Comparison of ENCODE assay signal across 9 cellular contexts in the genomic region with DNA sequence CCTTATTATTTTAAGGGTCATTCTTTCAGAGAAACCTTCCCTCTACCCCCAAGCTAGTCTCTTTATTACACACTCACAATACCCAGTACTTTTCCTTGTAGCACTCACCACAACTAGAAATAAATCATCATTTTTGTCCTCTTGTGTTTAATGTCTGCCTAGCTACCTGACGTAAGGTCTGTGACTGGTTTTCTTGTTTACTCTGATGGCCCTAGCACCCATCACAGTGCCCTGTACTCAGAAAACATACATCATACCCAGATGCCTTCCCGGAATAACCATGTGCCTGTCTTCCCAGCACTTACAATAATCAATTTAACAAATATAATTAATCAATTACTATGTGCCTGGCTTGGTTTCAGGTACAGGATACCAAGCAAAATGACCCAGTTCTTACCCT. TPM values are rescaled to one million over a fixed set of nuclear protein-coding genes. Genes with fewer than 3 reads are reported as not detected.
DNase-seq lines count a peak whose midpoint lies in the region; ATAC-seq, FAIRE-seq and TF ChIP-seq lines count a peak whose summit lies in the region.
"Had no signal": no experiment of that assay in that cellular context is flagged by ENCODE, and none has a peak within 500 bp of the region (broad histone marks: within the 10 kb centered on the region; RNA-seq: fewer than 3 reads in every experiment).

No MANE protein-coding gene starts in this region.

- no peak for FAIRE-seq in RCC 7860 (lab: Jason Lieb, UNC)

- no peaks in the 10 kb centered on the region for H3K9me3 ChIP-seq in CD4-positive, alpha-beta memory T cell (ENCODE audit: control insufficient read depth in 1 of 2, low read length in 2 of 2)
- no peaks in the 10 kb centered on the region for H3K9me3 ChIP-seq in neural progenitor cell (ENCODE audit: low read depth)
- H3K9me3 ChIP-seq: MG63 had no signal

- no peaks in the 10 kb centered on the region for H3K27me3 ChIP-seq in CD4-positive, alpha-beta memory T cell (ENCODE audit: insufficient read depth, low read length)
- H3K27me3 ChIP-seq in neural progenitor cell: no peaks in the 10 kb centered on the region
- H3K27me3 ChIP-seq: MG63 had no signal

- peak overlapping the region in 5 of 8 donors; percentile 4 to 83 (median 73) for H3K4me3 Mint-ChIP-seq in CD4-positive, alpha-beta memory T cell
- peak overlapping the region; percentile 54 for H3K4me3 Mint-ChIP-seq in central memory CD8-positive, alpha-beta T cell
- no peak overlapping the region for H3K4me3 Mint-ChIP-seq in neural progenitor cell

- no peak overlapping the region for H3K4me3 ChIP-seq in CD4-positive, alpha-beta memory T cell (ENCODE audit: low read length in 2 of 2)
- no peak overlapping the region for H3K4me3 ChIP-seq in neural progenitor cell
- H3K4me3 ChIP-seq: MG63 had no signal

- CTCF ChIA-PET in CD4-positive, alpha-beta memory T cell (lab: Charles Lee; ENCODE audit: partially characterized antibody): interaction anchor here (0.8 to 1.5 kb wide), 4 partner anchors 18 to 109 kb away, joined by 3 to 4 read pairs (median 4); no protein-coding TSS in a partner anchor

- no peaks in the 10 kb centered on the region for H3K79me2 ChIP-seq in neural progenitor cell (ENCODE audit: low read depth)

- DNase-seq in CD4-positive, alpha-beta memory T cell: no peak
- DNase-seq in RCC 7860 (ENCODE audit: low spot score): peak; percentile 76
- no peak for DNase-seq in central memory CD8-positive, alpha-beta T cell (ENCODE audit: low spot score in 2 of 2)
- DNase-seq in neural progenitor cell (ENCODE audit: low spot score): no peak
- no peak for DNase-seq in HuH-7 (ENCODE audit: low spot score)
- no peak for DNase-seq in activated effector memory CD4-positive, alpha-beta T cell treated with Interleukin-2 at 50 U/mL for 16 hours

- H3K27me3 Mint-ChIP-seq in CD4-positive, alpha-beta memory T cell: no peaks in the 10 kb centered on the region
- no peaks in the 10 kb centered on the region for H3K27me3 Mint-ChIP-seq in central memory CD8-positive, alpha-beta T cell
- H3K27me3 Mint-ChIP-seq in neural progenitor cell (ENCODE audit: insufficient read depth, low read depth): peaks cover 10% of the 10 kb centered on the region

- peaks cover 34 to 63% (median 49%) of the 10 kb centered on the region in 4 donors for H3K4me1 Mint-ChIP-seq in CD4-positive, alpha-beta memory T cell
- peaks cover 41% of the 10 kb centered on the region for H3K4me1 Mint-ChIP-seq in central memory CD8-positive, alpha-beta T cell
- H3K4me1 Mint-ChIP-seq in neural progenitor cell: peaks cover 60% of the 10 kb centered on the region

- H2AFZ ChIP-seq in neural progenitor cell (replicated peaks): peak overlapping the region; percentile 74

- H3K27ac ChIP-seq in CD4-positive, alpha-beta memory T cell (ENCODE audit: low read depth, low read length): no peak overlapping the region
- no peak overlapping the region for H3K27ac ChIP-seq in neural progenitor cell

- peak overlapping the region; percentile 62 for H3K4me2 ChIP-seq in neural progenitor cell

- no peak for TF ChIP-seq CTCF in neural progenitor cell (IDR thresholded peaks at IDR 0.05)

- POLR2A ChIA-PET in CD4-positive, alpha-beta memory T cell (lab: Charles Lee; ENCODE audit: partially characterized antibody): interaction anchor here (1.0 to 1.9 kb wide), 7 partner anchors 18 to 39 kb away, joined by 3 to 23 read pairs (median 5); no protein-coding TSS in a partner anchor

- H3K9me3 Mint-ChIP-seq in CD4-positive, alpha-beta memory T cell: peaks cover 0 to 4% (median 0%) of the 10 kb centered on the region in 8 donors
- no peaks in the 10 kb centered on the region for H3K9me3 Mint-ChIP-seq in central memory CD8-positive, alpha-beta T cell
- H3K9me3 Mint-ChIP-seq in neural progenitor cell: peaks cover 4% of the 10 kb centered on the region

- no peak overlapping the region for H3K9ac ChIP-seq in neural progenitor cell

- H3F3A ChIP-seq in neural progenitor cell (ENCODE audit: low read depth): no peaks in the 10 kb centered on the region

- intact Hi-C loops in CD4-positive, alpha-beta memory T cell (cut with micrococcal nuclease): no loop called here

- peaks cover 40% of the 10 kb centered on the region for H3K4me1 ChIP-seq in CD4-positive, alpha-beta memory T cell (ENCODE audit: insufficient read depth, low read length)
- H3K4me1 ChIP-seq in neural progenitor cell: peaks cover 17% of the 10 kb centered on the region

- no peaks in the 10 kb centered on the region for H3K36me3 Mint-ChIP-seq in CD4-positive, alpha-beta memory T cell
- peaks cover 1% of the 10 kb centered on the region for H3K36me3 Mint-ChIP-seq in central memory CD8-positive, alpha-beta T cell (ENCODE audit: insufficient read depth)
- H3K36me3 Mint-ChIP-seq in neural progenitor cell: no peaks in the 10 kb centered on the region

- ATAC-seq in central memory CD8-positive, alpha-beta T cell (replicated peaks; ENCODE audit: extremely low read depth, poor library complexity, severe bottlenecking): no peak
- no peak for ATAC-seq in GM18907 (IDR thresholded peaks at IDR 0.05; ENCODE audit: unreplicated experiment)
- no peak for ATAC-seq in HG03196 (IDR thresholded peaks at IDR 0.05; ENCODE audit: unreplicated experiment)

- H4K20me1 ChIP-seq in neural progenitor cell (ENCODE audit: low read depth): no peaks in the 10 kb centered on the region

- H3K36me3 ChIP-seq in CD4-positive, alpha-beta memory T cell (ENCODE audit: insufficient read depth, low read length): no peaks in the 10 kb centered on the region
- no peaks in the 10 kb centered on the region for H3K36me3 ChIP-seq in neural progenitor cell
- H3K36me3 ChIP-seq: MG63 had no signal

- H3K27ac Mint-ChIP-seq in CD4-positive, alpha-beta memory T cell: peak overlapping the region in 3 of 7 donors; percentile 13 to 23 (median 20)
- H3K27ac Mint-ChIP-seq in central memory CD8-positive, alpha-beta T cell (ENCODE audit: low read depth): peak overlapping the region; percentile 73
- peak overlapping the region; percentile 38 for H3K27ac Mint-ChIP-seq in neural progenitor cell

RNA-seq across cellular contexts. Expression of a gene that starts 25.8 kb away (rescaled TPM):
- total RNA-seq in CD4-positive, alpha-beta memory T cell: 10 to 100 TPM; 11.3 to 11.4 TPM
- under 1 TPM; 0.77 to 0.83 TPM for polyA plus RNA-seq in CD4-positive, alpha-beta memory T cell
- 2.0 and 7.1 TPM in 2 replicates for total RNA-seq in neural progenitor cell (ENCODE audit: low replicate concordance)

RNA-seq across cellular contexts. Expression of a gene that starts 27.7 kb away (rescaled TPM):
- total RNA-seq in CD4-positive, alpha-beta memory T cell: 10 to 100 TPM; 75.3 to 78.5 TPM
- polyA plus RNA-seq in CD4-positive, alpha-beta memory T cell: 10 to 100 TPM; 74.6 to 82.1 TPM
- total RNA-seq in neural progenitor cell (ENCODE audit: low replicate concordance): 80.3 and 96.9 TPM in 2 replicates

RNA-seq across cellular contexts. Expression of a gene that starts 50.0 kb away (rescaled TPM):
- 100 to 1,000 TPM; 285 to 300 TPM for total RNA-seq in CD4-positive, alpha-beta memory T cell
- polyA plus RNA-seq in CD4-positive, alpha-beta memory T cell: 100 to 1,000 TPM in 1 of 2 donors, 10 to 100 TPM in 1; 74.8 to 142 TPM
- total RNA-seq in neural progenitor cell (ENCODE audit: low replicate concordance): 1,479 and 2,270 TPM in 2 replicates

RNA-seq across cellular contexts. Expression of a gene that starts 53.1 kb away (rescaled TPM):
- 10 to 100 TPM; 60.7 to 73.5 TPM for total RNA-seq in CD4-positive, alpha-beta memory T cell
- 1 to 10 TPM in 1 of 2 donors, not detected in 1; 9.8 TPM for polyA plus RNA-seq in CD4-positive, alpha-beta memory T cell
- total RNA-seq in neural progenitor cell (ENCODE audit: low replicate concordance): 22.6 and 29.5 TPM in 2 replicates
